29 cellular contexts compared by ENCODE assay signal in the genomic region with DNA sequence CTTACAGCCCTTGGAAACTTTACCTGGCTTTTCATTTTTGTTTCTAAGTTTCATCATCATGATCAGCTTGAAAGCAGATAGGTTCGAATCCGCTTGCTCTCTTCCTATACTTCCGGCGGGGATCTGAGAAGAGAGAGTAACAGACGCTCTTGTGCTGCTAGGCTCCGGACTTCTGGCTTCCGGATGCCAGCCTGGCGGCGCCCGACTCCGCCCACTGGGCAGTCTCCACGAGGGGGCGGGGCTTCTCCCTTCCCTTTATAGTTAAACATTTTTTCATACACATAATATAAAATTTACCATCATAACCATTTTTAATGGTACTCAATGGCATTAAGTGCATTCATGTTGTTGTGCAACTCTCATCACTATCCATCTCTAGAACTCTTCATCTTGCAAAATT.
DNase-seq lines count a peak whose midpoint lies in the region; ATAC-seq and TF ChIP-seq lines count a peak whose summit lies in the region.
"Had no signal": no experiment of that assay in that cellular context is flagged by ENCODE, and none has a peak within 500 bp of the region (broad histone marks: within the 10 kb centered on the region; RNA-seq: fewer than 3 reads in every experiment).

No MANE protein-coding gene starts in this region.

- peaks cover 14% of the 10 kb centered on the region for H3K36me3 ChIP-seq in WERI-Rb-1

- no peaks in the 10 kb centered on the region for H3K4me1 Mint-ChIP-seq in central memory CD8-positive, alpha-beta T cell
- H3K4me1 Mint-ChIP-seq: B cell; CD14-positive monocyte; CD4-positive, alpha-beta memory T cell; CD4-positive, CD25-positive, alpha-beta regulatory T cell; CD8-positive, alpha-beta memory T cell had no signal

- no peaks in the 10 kb centered on the region for H3K9me3 Mint-ChIP-seq in central memory CD8-positive, alpha-beta T cell
- H3K9me3 Mint-ChIP-seq: CD8-positive, alpha-beta memory T cell; CD8-positive, alpha-beta T cell had no signal

- no peak overlapping the region for H3K27ac ChIP-seq in WERI-Rb-1
- H3K27ac ChIP-seq: 22Rv1; A549; BLaER1; BLaER1 treated with 17β-estradiol and CSF1 and Interleukin-3, amounts not matched to agents 10 nM and 100 nM; C4-2B had no signal

- H3K4me3 Mint-ChIP-seq in central memory CD8-positive, alpha-beta T cell: no peak overlapping the region
- H3K4me3 Mint-ChIP-seq: B cell; CD14-positive monocyte; CD4-positive, alpha-beta memory T cell; CD4-positive, alpha-beta T cell; CD4-positive, CD25-positive, alpha-beta regulatory T cell; CD8-positive, alpha-beta memory T cell; CD8-positive, alpha-beta T cell had no signal

- H3K27ac Mint-ChIP-seq in central memory CD8-positive, alpha-beta T cell (ENCODE audit: low read depth): peak overlapping the region; percentile 38
- H3K27ac Mint-ChIP-seq: B cell; CD4-positive, alpha-beta memory T cell; CD4-positive, alpha-beta T cell; CD4-positive, CD25-positive, alpha-beta regulatory T cell; CD8-positive, alpha-beta memory T cell; CD8-positive, alpha-beta T cell had no signal

- no peaks in the 10 kb centered on the region for H3K27me3 Mint-ChIP-seq in central memory CD8-positive, alpha-beta T cell
- H3K27me3 Mint-ChIP-seq: B cell; CD4-positive, alpha-beta memory T cell; CD4-positive, alpha-beta T cell; CD4-positive, CD25-positive, alpha-beta regulatory T cell; CD8-positive, alpha-beta memory T cell had no signal

- no peaks in the 10 kb centered on the region for H3K27me3 ChIP-seq in WERI-Rb-1 (ENCODE audit: insufficient read depth, low read depth, severe bottlenecking)
- H3K27me3 ChIP-seq: BE2C; BLaER1; BLaER1 treated with 17β-estradiol and CSF1 and Interleukin-3, amounts not matched to agents 10 nM and 100 nM had no signal

- DNase-seq in central memory CD8-positive, alpha-beta T cell (ENCODE audit: low spot score in 2 of 2): no peak
- no peak for DNase-seq in WERI-Rb-1
- DNase-seq: 8988T; ACHN; AML-193; BE2C; C1 segment of cervical spinal cord; Caco-2; Calu3; CD4-positive, alpha-beta memory T cell; CD4-positive, alpha-beta T cell; CD4-positive, CD25-positive, alpha-beta regulatory T cell; CD8-positive, alpha-beta memory T cell; CD8-positive, alpha-beta T cell; COR-L47; DMS 273 treated with DMSO at 0.1 percent for 48 hours; DMS153; DMS53; DMS79; DMS79 treated with DMSO at 0.1 percent for 48 hours; DND-41; EL had no signal

- no peak overlapping the region for H3K4me3 ChIP-seq in WERI-Rb-1 (ENCODE audit: low read depth, low read length)
- H3K4me3 ChIP-seq: A549; BLaER1; BLaER1 treated with 17β-estradiol and CSF1 and Interleukin-3, amounts not matched to agents 10 nM and 100 nM had no signal

- no peak for ATAC-seq in central memory CD8-positive, alpha-beta T cell (replicated peaks; ENCODE audit: extremely low read depth, poor library complexity, severe bottlenecking)
- ATAC-seq: A549; CD8-positive, alpha-beta T cell had no signal

- no peaks in the 10 kb centered on the region for H3K9me3 ChIP-seq in WERI-Rb-1 (ENCODE audit: severe bottlenecking)
- H3K9me3 ChIP-seq: A549, BE2C, BLaER1, Caco-2 had no signal

- TF ChIP-seq CTCF in WERI-Rb-1 (IDR thresholded peaks at IDR 0.05; ENCODE audit: low read depth, low read length): no peak

- peaks cover 6% of the 10 kb centered on the region for H3K36me3 Mint-ChIP-seq in central memory CD8-positive, alpha-beta T cell (ENCODE audit: insufficient read depth)
